Comparison of ENCODE assay signal across 8 cellular contexts in the genomic region with DNA sequence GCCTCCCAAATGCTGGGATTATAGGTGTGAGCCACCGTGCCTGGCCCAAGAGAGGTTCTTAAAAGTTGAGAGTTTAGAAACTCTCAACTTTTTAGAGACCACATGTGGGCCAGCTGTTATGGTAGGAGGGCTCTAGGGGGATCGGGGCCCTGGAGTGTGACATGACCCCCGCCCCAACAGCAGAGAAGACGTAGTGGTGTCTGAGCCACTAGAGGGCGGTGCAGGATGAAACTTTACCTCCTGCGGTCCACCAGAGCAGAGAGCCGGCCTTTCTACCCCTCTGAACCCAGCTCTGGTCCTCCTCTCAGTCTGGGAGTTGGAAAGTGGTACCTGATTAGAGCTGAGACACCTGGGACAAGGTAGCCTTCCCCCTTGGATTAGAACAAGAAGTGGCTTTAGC. TPM values are rescaled to one million over a fixed set of nuclear protein-coding genes. Genes with fewer than 3 reads are reported as not detected.
DNase-seq lines count a peak whose midpoint lies in the region; ATAC-seq and TF ChIP-seq lines count a peak whose summit lies in the region.

No MANE protein-coding gene starts in this region.

- intact Hi-C loops in dorsolateral prefrontal cortex (cut with DNase I): loop anchor here (2.0 to 10.0 kb wide), 3 partner anchors 40 to 144 kb away; a partner anchor contains a TSS

- no peaks in the 10 kb centered on the region for H3K9me3 Mint-ChIP-seq in activated CD4-positive, alpha-beta T cell treated with anti-CD3 and anti-CD28 coated beads, Interleukin-2, amount 10 ng/mL, durations not matched to agents 7 days and 5 days
- H3K9me3 Mint-ChIP-seq in memory B cell: no peaks in the 10 kb centered on the region
- H3K9me3 Mint-ChIP-seq in stimulated activated naive CD8-positive, alpha-beta T cell treated with anti-CD3 and anti-CD28 coated beads, Interleukin-15, amount 100 ng/mL, for 72 hours: no peaks in the 10 kb centered on the region

- H3K27me3 ChIP-seq in AG04450 (ENCODE audit: control insufficient read depth, insufficient read depth, low read length) (no peaks in the 10 kb centered on the region), dorsolateral prefrontal cortex (no peaks in the 10 kb centered on the region)

- no peak overlapping the region for H3K27ac ChIP-seq in AG04450 (ENCODE audit: low read depth, low read length)
- H3K27ac ChIP-seq in dorsolateral prefrontal cortex: no peak overlapping the region

- POLR2A ChIA-PET in AG04450 (lab: Yijun Ruan, JAX): interaction anchor here (0.8 to 1.3 kb wide), 3 partner anchors 39 to 42 kb away, joined by 3 to 7 read pairs (median 4); no protein-coding TSS in a partner anchor
- POLR2A ChIA-PET in activated CD4-positive, alpha-beta T cell treated with anti-CD3 and anti-CD28 coated beads, Interleukin-2, amount 10 ng/mL, durations not matched to agents 7 days and 5 days (lab: Charles Lee): interaction anchor here (0.7 kb wide), 1 partner anchor 56 kb away, joined by 4 read pairs; no protein-coding TSS in a partner anchor

- H3K36me3 Mint-ChIP-seq in activated CD4-positive, alpha-beta T cell treated with anti-CD3 and anti-CD28 coated beads, Interleukin-2, amount 10 ng/mL, durations not matched to agents 7 days and 5 days (ENCODE audit: low read depth): peaks cover 44% of the 10 kb centered on the region
- H3K36me3 Mint-ChIP-seq in memory B cell: peaks cover 37% of the 10 kb centered on the region

- H3K27me3 Mint-ChIP-seq in activated CD4-positive, alpha-beta T cell treated with anti-CD3 and anti-CD28 coated beads, Interleukin-2, amount 10 ng/mL, durations not matched to agents 7 days and 5 days: no peaks in the 10 kb centered on the region
- H3K27me3 Mint-ChIP-seq in memory B cell: no peaks in the 10 kb centered on the region
- H3K27me3 Mint-ChIP-seq in stimulated activated naive CD8-positive, alpha-beta T cell treated with anti-CD3 and anti-CD28 coated beads, Interleukin-15, amount 100 ng/mL, for 72 hours: no peaks in the 10 kb centered on the region

- ATAC-seq in memory B cell (ENCODE audit: low read depth): peak; percentile 93
- peak; percentile 84 for ATAC-seq in stimulated activated naive CD8-positive, alpha-beta T cell treated with anti-CD3 and anti-CD28 coated beads, Interleukin-15, amount 100 ng/mL, for 72 hours
- ATAC-seq in GM21576 (IDR thresholded peaks at IDR 0.05; ENCODE audit: unreplicated experiment): no peak

- H3K27ac Mint-ChIP-seq in activated CD4-positive, alpha-beta T cell treated with anti-CD3 and anti-CD28 coated beads, Interleukin-2, amount 10 ng/mL, durations not matched to agents 7 days and 5 days: no peak overlapping the region
- H3K27ac Mint-ChIP-seq in memory B cell: no peak overlapping the region
- H3K27ac Mint-ChIP-seq in stimulated activated naive CD8-positive, alpha-beta T cell treated with anti-CD3 and anti-CD28 coated beads, Interleukin-15, amount 100 ng/mL, for 72 hours: no peak overlapping the region

- CTCF ChIA-PET in AG04450 (lab: Charles Lee): interaction anchor here (0.6 to 5.0 kb wide), 26 partner anchors 8 to 153 kb away, joined by 3 to 185 read pairs (median 6); a partner anchor contains a TSS
- CTCF ChIA-PET in activated CD4-positive, alpha-beta T cell treated with anti-CD3 and anti-CD28 coated beads, Interleukin-2, amount 10 ng/mL, durations not matched to agents 7 days and 5 days (lab: Charles Lee): interaction anchor here (0.7 to 4.2 kb wide), 17 partner anchors 8 to 137 kb away, joined by 3 to 33 read pairs (median 4); a partner anchor contains a TSS

- no peaks in the 10 kb centered on the region for H3K9me3 ChIP-seq in AG04450 (ENCODE audit: control insufficient read depth, insufficient read depth, low read length)

- DNase-seq in AG04450 (ENCODE audit: low read depth, low spot score): peak; percentile 32
- DNase-seq in GM19240 (ENCODE audit: insufficient read length, low spot score): peak; percentile 76
- peak; percentile 4 for DNase-seq in NCI-H345 treated with DMSO at 0.1 percent for 48 hours (lab: John Stamatoyannopoulos, UW; ENCODE audit: unreplicated experiment)
- peak; percentile 67 for DNase-seq in activated CD4-positive, alpha-beta T cell treated with anti-CD3 and anti-CD28 coated beads, Interleukin-2, amount 10 ng/mL, durations not matched to agents 7 days and 5 days
- peak in 9 of 10 donors; percentile 24 to 69 (median 50) for DNase-seq in dorsolateral prefrontal cortex
- DNase-seq in memory B cell (ENCODE audit: low spot score in 2 of 2): peak; percentile 30 to 49
- peak; percentile 33 to 42 for DNase-seq in stimulated activated naive CD8-positive, alpha-beta T cell treated with anti-CD3 and anti-CD28 coated beads, Interleukin-15, amount 100 ng/mL, for 72 hours

- H3K4me1 Mint-ChIP-seq in activated CD4-positive, alpha-beta T cell treated with anti-CD3 and anti-CD28 coated beads, Interleukin-2, amount 10 ng/mL, durations not matched to agents 7 days and 5 days: peaks cover 16% of the 10 kb centered on the region
- peaks cover 3% of the 10 kb centered on the region for H3K4me1 Mint-ChIP-seq in memory B cell
- H3K4me1 Mint-ChIP-seq in stimulated activated naive CD8-positive, alpha-beta T cell treated with anti-CD3 and anti-CD28 coated beads, Interleukin-15, amount 100 ng/mL, for 72 hours: peaks cover 23% of the 10 kb centered on the region

- H3K4me3 Mint-ChIP-seq in activated CD4-positive, alpha-beta T cell treated with anti-CD3 and anti-CD28 coated beads, Interleukin-2, amount 10 ng/mL, durations not matched to agents 7 days and 5 days: no peak overlapping the region
- H3K4me3 Mint-ChIP-seq in memory B cell: no peak overlapping the region
- H3K4me3 Mint-ChIP-seq in stimulated activated naive CD8-positive, alpha-beta T cell treated with anti-CD3 and anti-CD28 coated beads, Interleukin-15, amount 100 ng/mL, for 72 hours: no peak overlapping the region

- H3K4me3 ChIP-seq in AG04450 (ENCODE audit: low read depth, low read length): no peak overlapping the region
- H3K4me3 ChIP-seq in dorsolateral prefrontal cortex: no peak overlapping the region

- TF ChIP-seq CTCF in AG04450 (IDR thresholded peaks at IDR 0.05; ENCODE audit: low read depth, low read length): peak; percentile 77
- peak; percentile 46 to 85 (median 76) for TF ChIP-seq CTCF in dorsolateral prefrontal cortex (IDR thresholded peaks at IDR 0.05 in 54 of 56, conservative IDR thresholded peaks at IDR 0.05 in 2 of 56; ENCODE audit: low read depth in 1 of 56, partially characterized antibody in 56 of 56)

RNA-seq across cellular contexts. Expression of a gene that starts 7.4 kb away (rescaled TPM):
- 71.2 and 79.7 TPM in 2 replicates for polyA plus RNA-seq in AG04450 (2011; rRNA removed)
- 65.3 and 89.6 TPM in 2 replicates for polyA minus RNA-seq in AG04450 (2011; rRNA and poly(A)+ RNA removed)
- 100 to 1,000 TPM; 212 to 213 TPM for total RNA-seq in activated CD4-positive, alpha-beta T cell treated with anti-CD3 and anti-CD28 coated beads, Interleukin-2, amount 10 ng/mL, durations not matched to agents 7 days and 5 days
- 100 to 1,000 TPM in 119 of 120 experiments, 10 to 100 TPM in 1; 99.4 to 256 (median 180) TPM for total RNA-seq in dorsolateral prefrontal cortex

RNA-seq across cellular contexts. Expression of a gene that starts 20.6 kb away (rescaled TPM):
- polyA plus RNA-seq in AG04450 (2011; rRNA removed): not detected in 2 replicates
- not detected in 2 replicates for polyA minus RNA-seq in AG04450 (2011; rRNA and poly(A)+ RNA removed)
- total RNA-seq in activated CD4-positive, alpha-beta T cell treated with anti-CD3 and anti-CD28 coated beads, Interleukin-2, amount 10 ng/mL, durations not matched to agents 7 days and 5 days: not detected
- under 1 TPM in 1 of 120 experiments, not detected in 119; 0.33 TPM for total RNA-seq in dorsolateral prefrontal cortex

RNA-seq across cellular contexts. Expression of a gene that starts 37.0 kb away (rescaled TPM):
- 14.5 and 15.2 TPM in 2 replicates for polyA plus RNA-seq in AG04450 (2011; rRNA removed)
- polyA minus RNA-seq in AG04450 (2011; rRNA and poly(A)+ RNA removed): 23.8 and 32.6 TPM in 2 replicates
- 10 to 100 TPM; 30.9 to 36.5 TPM for total RNA-seq in activated CD4-positive, alpha-beta T cell treated with anti-CD3 and anti-CD28 coated beads, Interleukin-2, amount 10 ng/mL, durations not matched to agents 7 days and 5 days
- total RNA-seq in dorsolateral prefrontal cortex: 10 to 100 TPM; 30.2 to 62.6 (median 43.4) TPM

RNA-seq across cellular contexts. Expression of a gene that starts 59.3 kb away (rescaled TPM):
- polyA plus RNA-seq in AG04450 (2011; rRNA removed): 107 and 122 TPM in 2 replicates
- polyA minus RNA-seq in AG04450 (2011; rRNA and poly(A)+ RNA removed): 76.3 and 92.6 TPM in 2 replicates
- total RNA-seq in activated CD4-positive, alpha-beta T cell treated with anti-CD3 and anti-CD28 coated beads, Interleukin-2, amount 10 ng/mL, durations not matched to agents 7 days and 5 days: 1 to 10 TPM; 3.4 to 4.0 TPM
- 10 to 100 TPM in 59 of 120 experiments, 1 to 10 TPM in 61; 3.8 to 22.7 (median 9.8) TPM for total RNA-seq in dorsolateral prefrontal cortex

Comparison
In these comparisons a context has a peak if more than half of its experiments do, and no peak if none do; other contexts are left out.
1. DNase-seq: peak in every context shown above with its lines; median percentile 76 in GM19240; 67 in activated CD4-positive, alpha-beta T cell treated with anti-CD3 and anti-CD28 coated beads, Interleukin-2, amount 10 ng/mL, durations not matched to agents 7 days and 5 days; 50 in dorsolateral prefrontal cortex; 40 in memory B cell; 38 in stimulated activated naive CD8-positive, alpha-beta T cell treated with anti-CD3 and anti-CD28 coated beads, Interleukin-15, amount 100 ng/mL, for 72 hours; 32 in AG04450; 4 in NCI-H345 treated with DMSO at 0.1 percent for 48 hours.